ENCODE assay signal across 9 cellular contexts in the genomic region with DNA sequence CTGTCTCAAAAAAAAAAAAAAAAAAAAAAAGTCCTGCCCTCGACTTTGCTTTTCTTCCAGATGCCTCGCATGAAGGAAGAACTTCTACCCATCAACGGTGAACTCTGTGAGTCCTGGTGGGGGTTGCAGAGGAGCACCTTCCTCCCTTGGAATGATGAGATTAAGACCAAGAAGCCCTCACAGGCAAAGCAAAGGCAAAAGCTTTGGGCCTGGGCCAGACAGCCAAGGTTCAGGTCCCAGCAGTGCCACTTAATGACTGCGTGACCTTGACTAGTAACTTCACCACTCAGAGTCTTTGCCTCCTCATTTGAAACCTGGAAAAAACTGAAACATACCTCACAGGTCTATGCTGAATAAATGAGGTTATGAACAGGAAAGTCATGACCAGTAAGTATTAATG.
"Had no signal": no experiment of that assay in that cellular context is flagged by ENCODE, and none has a peak within 500 bp of the region (broad histone marks: within the 10 kb centered on the region; RNA-seq: fewer than 3 reads in every experiment).

No MANE protein-coding gene starts in this region.

- H3K9me3 Mint-ChIP-seq: GM23338, HFFc6 had no signal

- FAIRE-seq: H1, H54 had no signal

- H2AFZ ChIP-seq: GM23248, GM23338 had no signal

- H3K4me3 Mint-ChIP-seq: GM23338, HFFc6 had no signal

- H3K27ac Mint-ChIP-seq: GM23338, HFFc6 had no signal

- DNase-seq: GM23248, GOT3, H7, HCEC 1CT, HFFc6 had no signal

- H3K9ac ChIP-seq: GM23248 had no signal

- H3K4me1 ChIP-seq: HAP-1 had no signal

- H3K27ac ChIP-seq: GM23248 had no signal

- H3K4me3 ChIP-seq: GM23248, GM23338, HAP-1 had no signal

- H3K9me3 ChIP-seq: HAP-1 had no signal

- H3K36me3 ChIP-seq: HAP-1 had no signal

- H3K4me1 Mint-ChIP-seq: GM23338 had no signal

- H3K4me2 ChIP-seq: GM23338 had no signal
